Comparison of ENCODE assay signal across 1 cellular context in genomic region chr6:27617700-27618689, GRCh38.
TF ChIP-seq lines count a peak whose summit lies in the region.

No MANE protein-coding gene starts in this region.

TF ChIP-seq in K562, 482 proteins besides CTCF, POLR2A, EP300 and RAD21 (continued from another document and continues in another):
- TF ChIP-seq CHAMP1 (IDR thresholded peaks at IDR 0.05) (0 out of 2 replicates have a peak, but pooled peaks have one; percentile 17), ZFP1 (CRISPR knock-in tag; IDR thresholded peaks at IDR 0.05) (no peak), REST (CRISPR knock-in tag; IDR thresholded peaks at IDR 0.05; ENCODE audit: low read depth) (no peak), WHSC1 (IDR thresholded peaks at IDR 0.05; ENCODE audit: low read length) (no peak), FOXM1 (IDR thresholded peaks at IDR 0.05; ENCODE audit: low read depth) (peak; percentile 10; the same call in 1 of the 2 replicates), FOXM1 (CRISPR knock-in tag; IDR thresholded peaks at IDR 0.05; ENCODE audit: low read depth) (no peak), NKRF (IDR thresholded peaks at IDR 0.05; ENCODE audit: borderline replicate concordance) (no peak), FOXK2 (conservative IDR thresholded peaks at IDR 0.05 in 1 of 2, IDR thresholded peaks at IDR 0.05 in 1 of 2; ENCODE audit: low read depth in 2 of 2) (peak; percentile 38 to 41), HBP1 (CRISPR knock-in tag; IDR thresholded peaks at IDR 0.05) (no peak), POLR3A (IDR thresholded peaks at IDR 0.05; ENCODE audit: borderline replicate concordance, extremely low read depth, insufficient read depth, insufficient read length) (peak; percentile 90), MAZ (CRISPR knock-in tag; conservative IDR thresholded peaks at IDR 0.05 in 1 of 2, IDR thresholded peaks at IDR 0.05 in 1 of 2) (peak in 1 of 2 experiments; percentile 19; a peak in 2 of 4 replicates), ZSCAN29 (IDR thresholded peaks at IDR 0.05) (no peak; the same call in 1 of the 2 replicates), MAFF (IDR thresholded peaks at IDR 0.05; ENCODE audit: low read length) (peak; percentile 16; the same call in 1 of the 2 replicates), SIRT6 (IDR thresholded peaks at IDR 0.05; ENCODE audit: low read depth, low read length) (no peak), NR3C1 (CRISPR knock-in tag; IDR thresholded peaks at IDR 0.05) (no peak), CREB1 (IDR thresholded peaks at IDR 0.05) (0 out of 2 replicates have a peak, but pooled peaks have one; percentile 36), CREB1 (CRISPR knock-in tag; IDR thresholded peaks at IDR 0.05) (no peak), ELK1 (CRISPR knock-in tag; IDR thresholded peaks at IDR 0.05) (no peak), RFX7 (CRISPR knock-in tag; IDR thresholded peaks at IDR 0.05) (0 out of 2 replicates have a peak, but pooled peaks have one; percentile 31), GATA2 (CRISPR knock-in tag; IDR thresholded peaks at IDR 0.05) (peak; percentile 54; the same call in 1 of the 2 replicates), ZNF780A (CRISPR knock-in tag; IDR thresholded peaks at IDR 0.05) (0 out of 2 replicates have a peak, but pooled peaks have one; percentile 18), ARID1B (IDR thresholded peaks at IDR 0.05) (peak; percentile 25; the same call in 1 of the 2 replicates), ZNF197 (CRISPR knock-in tag; IDR thresholded peaks at IDR 0.05; ENCODE audit: low read depth) (no peak), HEY1 (CRISPR knock-in tag; IDR thresholded peaks at IDR 0.05; ENCODE audit: borderline replicate concordance) (no peak), HES1 (IDR thresholded peaks at IDR 0.05; ENCODE audit: low read depth) (no peak), SIN3A (IDR thresholded peaks at IDR 0.05; ENCODE audit: borderline replicate concordance in 2 of 2, control insufficient read depth in 1 of 2, low read depth in 2 of 2, low read length in 2 of 2) (no peak), ZNF639 (CRISPR knock-in tag; conservative IDR thresholded peaks at IDR 0.05 in 1 of 2, IDR thresholded peaks at IDR 0.05 in 1 of 2) (no peak), ZNF518B (CRISPR knock-in tag; IDR thresholded peaks at IDR 0.05) (no peak), ZNF609 (CRISPR knock-in tag; IDR thresholded peaks at IDR 0.05; ENCODE audit: borderline replicate concordance) (no peak), XRCC4 (IDR thresholded peaks at IDR 0.05; ENCODE audit: extremely low read depth, insufficient read depth, insufficient read length) (no peak), KLF6 (CRISPR knock-in tag; IDR thresholded peaks at IDR 0.05; ENCODE audit: borderline replicate concordance) (no peak), CAMTA2 (CRISPR knock-in tag; conservative IDR thresholded peaks at IDR 0.05) (no peak)
